ENCODE assay signal across 8 cellular contexts in genomic region chr16:29806096-29806579, GRCh38. TPM values are rescaled to one million over a fixed set of nuclear protein-coding genes. Genes with fewer than 3 reads are reported as not detected.
A peak's percentile ranks its signal among the peaks of the same experiment; 100 is the strongest.
DNase-seq lines count a peak whose midpoint lies in the region; ATAC-seq and TF ChIP-seq lines count a peak whose summit lies in the region.

TSS of gene MAZ (plus strand) at chr16:29806529. CDS start at chr16:29806702, 173 bp downstream.

- H3K27ac Mint-ChIP-seq in naive B cell = peak within 1 kb of the TSS; percentile 98 to 100 (median 100)

- DNase-seq in NCI-H1105 treated with DMSO at 0.1 percent for 48 hours (lab: John Stamatoyannopoulos, UW) = peak; percentile 90
- no peak for DNase-seq in NCI-H1105 (lab: John Stamatoyannopoulos, UW)
- DNase-seq in LoVo (ENCODE audit: low spot score) = peak; percentile 81
- peak; percentile 71 for DNase-seq in activated CD4-positive, alpha-beta T cell treated with anti-CD3 and anti-CD28 coated beads, Interleukin-2, amount 50 U/mL, for 1 hour
- DNase-seq in epithelial cell of proximal tubule (ENCODE audit: low read depth) = no peak
- DNase-seq in naive B cell = peak; percentile 60
- DNase-seq in uterus = peak in 1 of 2 donors; percentile 95

- intact Hi-C loops in uterus (cut with DNase I; ENCODE audit: low total_unique reads) = no loop called here

- no peak for TF ChIP-seq POLR2A in uterus (IDR thresholded peaks at IDR 0.05)

- no peaks in the 10 kb centered on the region for H3K27me3 Mint-ChIP-seq in naive B cell

- peak within 1 kb of the TSS; percentile 98 to 99 for H3K27ac ChIP-seq in uterus

- H3K36me3 Mint-ChIP-seq in naive B cell = peaks cover 0 to 7% of the 10 kb centered on the region in 2 donors

- H3K4me1 ChIP-seq in uterus = peaks cover 11 to 28% of the 10 kb centered on the region in 2 donors

- no peaks in the 10 kb centered on the region for H3K27me3 ChIP-seq in uterus

- peak in 1 of 2 donors; percentile 3 for ATAC-seq in naive B cell (ENCODE audit: low read depth in 2 of 2)
- no peak for ATAC-seq in HG02759 (IDR thresholded peaks at IDR 0.05; ENCODE audit: unreplicated experiment)

- no peaks in the 10 kb centered on the region for H3K9me3 ChIP-seq in uterus

- no peak for TF ChIP-seq CTCF in epithelial cell of proximal tubule (conservative IDR thresholded peaks at IDR 0.05; ENCODE audit: low read depth, low read length)
- TF ChIP-seq CTCF in uterus (IDR thresholded peaks at IDR 0.05) = no peak

- no peaks in the 10 kb centered on the region for H3K9me3 Mint-ChIP-seq in naive B cell

- H3K36me3 ChIP-seq in uterus = no peaks in the 10 kb centered on the region

- H3K4me1 Mint-ChIP-seq in naive B cell = peaks cover 44 to 52% (median 45%) of the 10 kb centered on the region in 3 donors

- H3K4me3 ChIP-seq in epithelial cell of proximal tubule (ENCODE audit: low read depth, low read length) = peak within 1 kb of the TSS; percentile 81
- peak within 1 kb of the TSS; percentile 69 to 98 for H3K4me3 ChIP-seq in uterus

- peak within 1 kb of the TSS; percentile 95 to 100 (median 100) for H3K4me3 Mint-ChIP-seq in naive B cell

RNA-seq across cellular contexts. Expression of gene MAZ, which starts in this region (rescaled TPM):
- total RNA-seq in epithelial cell of proximal tubule = 174 and 293 TPM in 2 replicates
- polyA plus RNA-seq in naive B cell (ENCODE audit: low read depth in 6 of 6) = 10 to 100 TPM; 16.1 to 30.6 (median 23.2) TPM
- total RNA-seq in uterus = 100 to 1,000 TPM in 1 of 4 donors, 10 to 100 TPM in 3; 32.8 to 200 (median 67.5) TPM

Comparison
In these comparisons a context has a peak if more than half of its experiments do, and no peak if none do; other contexts are left out.
1. DNase-seq: peak in NCI-H1105 treated with DMSO at 0.1 percent for 48 hours (single experiment), LoVo (single experiment), activated CD4-positive, alpha-beta T cell treated with anti-CD3 and anti-CD28 coated beads, Interleukin-2, amount 50 U/mL, for 1 hour (single experiment) and naive B cell (single experiment); none in NCI-H1105 (single experiment) and epithelial cell of proximal tubule (single experiment).